ENCODE assay signal across 17 cellular contexts in the genomic region with DNA sequence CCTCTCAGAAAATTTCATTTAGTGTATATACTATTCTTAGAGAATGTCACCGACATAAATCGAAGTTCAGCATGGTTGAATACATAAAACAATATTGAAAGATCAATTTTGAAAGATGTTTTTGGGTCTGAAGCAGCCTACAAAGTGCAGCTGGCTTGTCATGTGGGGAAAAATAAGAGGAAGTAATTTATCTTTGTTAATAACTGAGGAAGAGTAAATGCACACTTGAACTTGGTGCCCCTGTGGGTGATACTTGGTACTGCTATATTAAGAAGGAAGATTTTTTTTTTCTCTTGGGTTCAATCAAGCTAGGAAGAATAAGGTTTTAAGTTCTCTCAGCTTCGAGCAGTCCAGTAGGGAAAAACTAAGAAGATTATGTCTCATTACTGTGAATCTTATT.
A peak's percentile ranks its signal among the peaks of the same experiment; 100 is the strongest.
DNase-seq lines count a peak whose midpoint lies in the region; ATAC-seq and TF ChIP-seq lines count a peak whose summit lies in the region.
"Had no signal": no experiment of that assay in that cellular context is flagged by ENCODE, and none has a peak within 500 bp of the region (broad histone marks: within the 10 kb centered on the region; RNA-seq: fewer than 3 reads in every experiment).

No MANE protein-coding gene starts in this region.

- no peaks in the 10 kb centered on the region for H3K4me1 ChIP-seq in DND-41 (ENCODE audit: insufficient read depth, low read length)
- H3K4me1 ChIP-seq in KMS-11 (ENCODE audit: low read depth, poor library complexity, severe bottlenecking): no peaks in the 10 kb centered on the region
- no peaks in the 10 kb centered on the region for H3K4me1 ChIP-seq in trophoblast cell (ENCODE audit: control insufficient read depth in 1 of 2, insufficient read depth in 2 of 2, low read length in 2 of 2)
- H3K4me1 ChIP-seq: Caco-2, thyroid gland had no signal

- no peak overlapping the region for H3K27ac Mint-ChIP-seq in nephron
- no peak overlapping the region for H3K27ac Mint-ChIP-seq in activated T-cell treated with anti-CD3 and anti-CD28 coated beads, Interleukin-2, amount 50 U/mL, for 24 hours
- H3K27ac Mint-ChIP-seq: activated B cell treated with CpG ODN at 0.5 μM for 24 hours had no signal

- peak; percentile 36 for TF ChIP-seq CTCF in DND-41 (IDR thresholded peaks at IDR 0.05; ENCODE audit: borderline replicate concordance, extremely low read depth, low read length, poor library complexity, severe bottlenecking)
- peak; percentile 47 for TF ChIP-seq CTCF in KMS-11 (conservative IDR thresholded peaks at IDR 0.05; ENCODE audit: low read depth, low read length)
- TF ChIP-seq CTCF in astrocyte of the cerebellum (IDR thresholded peaks at IDR 0.05; ENCODE audit: low read depth, low read length, missing control alignments): peak; percentile 8
- peak; percentile 15 to 40 (median 37) for TF ChIP-seq CTCF in nephron (IDR thresholded peaks at IDR 0.05; ENCODE audit: unreplicated experiment in 3 of 3)

- H3K27me3 ChIP-seq in DND-41 (ENCODE audit: insufficient read depth, low read length, poor library complexity) (no peaks in the 10 kb centered on the region), KMS-11 (ENCODE audit: insufficient read depth, low read depth) (no peaks in the 10 kb centered on the region), trophoblast cell (ENCODE audit: insufficient read depth, low read length) (no peaks in the 10 kb centered on the region)
- H3K27me3 ChIP-seq: MG63, thyroid gland had no signal

- no peak overlapping the region for H2AK5ac ChIP-seq in trophoblast cell (ENCODE audit: low read length)

- no peaks in the 10 kb centered on the region for H3K79me1 ChIP-seq in trophoblast cell (ENCODE audit: low read length)

- in situ Hi-C loops in astrocyte of the cerebellum (cut with HindIII; ENCODE audit: low sequenced_read_pairs): no loop called here

- H3K79me2 ChIP-seq in DND-41 (ENCODE audit: insufficient read depth, low read length) (no peaks in the 10 kb centered on the region), KMS-11 (ENCODE audit: insufficient read depth, low read depth) (no peaks in the 10 kb centered on the region), trophoblast cell (ENCODE audit: control insufficient read depth, insufficient read depth, low read length, poor library complexity) (no peaks in the 10 kb centered on the region)

- no CpG with 5 or more reads among the region's 3 CpGs for WGBS in trophoblast cell (ENCODE audit: extremely low coverage, insufficient coverage, insufficient read length)

- no peak overlapping the region for H3K27ac ChIP-seq in DND-41 (ENCODE audit: low read length)
- H3K27ac ChIP-seq in KMS-11: no peak overlapping the region
- no peak overlapping the region for H3K27ac ChIP-seq in trophoblast cell (ENCODE audit: low read depth, low read length)
- H3K27ac ChIP-seq: GM23248, thyroid gland had no signal

- H3K23ac ChIP-seq in trophoblast cell (ENCODE audit: low read length): no peak overlapping the region

- H3K4ac ChIP-seq in trophoblast cell (ENCODE audit: low read depth, low read length): no peak overlapping the region

- no peaks in the 10 kb centered on the region for H4K20me1 ChIP-seq in DND-41 (ENCODE audit: insufficient read depth, low read length)
- no peaks in the 10 kb centered on the region for H4K20me1 ChIP-seq in KMS-11 (ENCODE audit: insufficient read depth)

- DNase-seq in DND-41: no peak
- DNase-seq in astrocyte of the cerebellum (ENCODE audit: low read depth): no peak
- DNase-seq in T-helper 2 cell: no peak
- no peak for DNase-seq in activated T-cell treated with anti-CD3 and anti-CD28 coated beads, Interleukin-2, amount 50 U/mL, for 24 hours
- DNase-seq in NCI-H2107 (lab: John Stamatoyannopoulos, UW): no peak
- no peak for DNase-seq in trophoblast cell
- DNase-seq: activated B cell treated with CpG ODN at 0.5 μM for 24 hours, anterior cingulate cortex, Caco-2, GM23248, left ventricle myocardium superior, MG63, Right ventricle myocardium superior, small intestine, thyroid gland had no signal

- no peaks in the 10 kb centered on the region for H3K36me3 ChIP-seq in DND-41 (ENCODE audit: insufficient read depth, low read length)
- H3K36me3 ChIP-seq in KMS-11 (ENCODE audit: insufficient read depth): no peaks in the 10 kb centered on the region
- H3K36me3 ChIP-seq in trophoblast cell (ENCODE audit: control insufficient read depth in 1 of 2, insufficient read depth in 2 of 2, low read length in 2 of 2): no peaks in the 10 kb centered on the region
- H3K36me3 ChIP-seq: MG63, thyroid gland had no signal

- no peak overlapping the region for H3K4me3 Mint-ChIP-seq in nephron
- H3K4me3 Mint-ChIP-seq in activated T-cell treated with anti-CD3 and anti-CD28 coated beads, Interleukin-2, amount 50 U/mL, for 24 hours: no peak overlapping the region
- H3K4me3 Mint-ChIP-seq: activated B cell treated with CpG ODN at 0.5 μM for 24 hours had no signal

- H3K9ac ChIP-seq in DND-41 (ENCODE audit: low read depth, low read length): no peak overlapping the region
- H3K9ac ChIP-seq in KMS-11: no peak overlapping the region
- H3K9ac ChIP-seq in trophoblast cell (ENCODE audit: low read length): no peak overlapping the region
- H3K9ac ChIP-seq: GM23248 had no signal

- H3K9me3 ChIP-seq in DND-41 (ENCODE audit: insufficient read depth, low read length, severe bottlenecking) (no peaks in the 10 kb centered on the region), trophoblast cell (ENCODE audit: insufficient read depth, low read depth, low read length) (no peaks in the 10 kb centered on the region)
- H3K9me3 ChIP-seq: Caco-2, MG63, thyroid gland had no signal

- ATAC-seq in DND-41 (ENCODE audit: insufficient read depth, low read depth): no peak
- ATAC-seq: left ventricle myocardium superior had no signal

- no peak overlapping the region for H2BK120ac ChIP-seq in trophoblast cell (ENCODE audit: insufficient read depth, low read length, poor library complexity)

- no peak overlapping the region for H3K18ac ChIP-seq in trophoblast cell (ENCODE audit: low read length)

- H3K4me2 ChIP-seq in DND-41 (ENCODE audit: insufficient read depth, low read length) (no peak overlapping the region), KMS-11 (no peak overlapping the region), trophoblast cell (ENCODE audit: low read length) (no peak overlapping the region)

- H2AFZ ChIP-seq in DND-41 (ENCODE audit: low read depth, low read length) (no peak overlapping the region), KMS-11 (ENCODE audit: low read depth) (no peak overlapping the region), trophoblast cell (ENCODE audit: insufficient read depth, low read length, poor library complexity) (no peak overlapping the region)
- H2AFZ ChIP-seq: GM23248 had no signal

- H3K4me1 Mint-ChIP-seq in nephron: no peaks in the 10 kb centered on the region
- no peaks in the 10 kb centered on the region for H3K4me1 Mint-ChIP-seq in activated T-cell treated with anti-CD3 and anti-CD28 coated beads, Interleukin-2, amount 50 U/mL, for 24 hours (ENCODE audit: low read depth)
- H3K4me1 Mint-ChIP-seq: activated B cell treated with CpG ODN at 0.5 μM for 24 hours had no signal

- H2BK12ac ChIP-seq in trophoblast cell (ENCODE audit: low read length): no peak overlapping the region

- H4K12ac ChIP-seq in trophoblast cell (ENCODE audit: low read depth, low read length): no peak overlapping the region

- H3K4me3 ChIP-seq in DND-41 (ENCODE audit: low read depth in 1 of 2, low read length in 2 of 2) (no peak overlapping the region), KMS-11 (IDR thresholded peaks at IDR 0.05; ENCODE audit: insufficient read depth, low read depth, low read length) (no peak overlapping the region), astrocyte of the cerebellum (ENCODE audit: low read depth, low read length) (no peak overlapping the region), trophoblast cell (ENCODE audit: low read depth, low read length) (no peak overlapping the region)
- H3K4me3 ChIP-seq: GM23248, MG63, thyroid gland had no signal

- no peaks in the 10 kb centered on the region for H3K27me3 Mint-ChIP-seq in nephron (ENCODE audit: low read depth)
- no peaks in the 10 kb centered on the region for H3K27me3 Mint-ChIP-seq in activated T-cell treated with anti-CD3 and anti-CD28 coated beads, Interleukin-2, amount 50 U/mL, for 24 hours
- H3K27me3 Mint-ChIP-seq: activated B cell treated with CpG ODN at 0.5 μM for 24 hours had no signal

- no peak overlapping the region for H4K8ac ChIP-seq in trophoblast cell (ENCODE audit: low read depth, low read length)

- no peak overlapping the region for H3K14ac ChIP-seq in trophoblast cell (ENCODE audit: low read length)

- H4K91ac ChIP-seq in trophoblast cell (ENCODE audit: low read depth, low read length): no peak overlapping the region

- peaks cover 3% of the 10 kb centered on the region for H3K9me3 Mint-ChIP-seq in nephron
- H3K9me3 Mint-ChIP-seq in activated T-cell treated with anti-CD3 and anti-CD28 coated beads, Interleukin-2, amount 50 U/mL, for 24 hours: peaks cover 13% of the 10 kb centered on the region

- no peak overlapping the region for H2BK5ac ChIP-seq in trophoblast cell (ENCODE audit: low read depth, low read length, poor library complexity)

- no peaks in the 10 kb centered on the region for H3K36me3 Mint-ChIP-seq in nephron (ENCODE audit: low read depth)
- H3K36me3 Mint-ChIP-seq in activated T-cell treated with anti-CD3 and anti-CD28 coated beads, Interleukin-2, amount 50 U/mL, for 24 hours (ENCODE audit: low read depth): no peaks in the 10 kb centered on the region
